In the genomic region with DNA sequence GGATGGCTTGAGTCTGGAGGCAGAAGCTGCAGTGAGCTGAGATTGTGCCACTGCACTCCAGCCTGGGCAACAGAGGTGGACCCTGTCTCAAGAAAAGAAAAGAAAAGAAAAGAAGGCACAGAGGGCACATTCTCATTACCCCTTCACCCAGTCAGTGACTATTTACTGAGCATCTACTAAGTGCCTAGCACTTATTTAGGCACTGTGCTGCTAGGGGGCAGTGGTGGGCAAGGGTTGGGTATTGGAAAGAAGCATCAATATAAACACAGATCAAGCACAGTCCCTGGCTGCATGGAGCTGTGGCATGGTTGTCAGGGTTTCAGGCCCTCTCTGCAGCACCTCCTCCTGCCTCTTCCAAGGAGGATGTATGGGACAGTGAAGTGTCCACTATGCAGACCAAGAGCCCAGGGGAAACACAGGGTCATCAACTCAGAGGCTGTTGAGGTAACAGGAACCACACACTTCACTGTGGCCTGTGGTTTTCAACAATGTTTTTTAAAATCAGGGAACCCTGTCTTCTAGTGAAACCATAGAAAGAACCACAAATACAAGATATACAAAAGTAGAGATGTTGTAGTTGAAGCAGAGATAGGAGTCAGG, we compare ENCODE assay signal across 16 cellular contexts.
DNase-seq lines count a peak whose midpoint lies in the region; ATAC-seq, FAIRE-seq and TF ChIP-seq lines count a peak whose summit lies in the region.
"Had no signal": no experiment of that assay in that cellular context is flagged by ENCODE, and none has a peak within 500 bp of the region (broad histone marks: within the 10 kb centered on the region; RNA-seq: fewer than 3 reads in every experiment).

No MANE protein-coding gene starts in this region.

- H3K36me3 Mint-ChIP-seq in activated CD4-positive, alpha-beta T cell treated with anti-CD3 and anti-CD28 coated beads, Interleukin-2, amount 10 ng/mL, durations not matched to agents 7 days and 5 days (ENCODE audit: low read depth): no peaks in the 10 kb centered on the region
- no peaks in the 10 kb centered on the region for H3K36me3 Mint-ChIP-seq in type B pancreatic cell

- H3K27ac Mint-ChIP-seq in activated CD4-positive, alpha-beta T cell treated with anti-CD3 and anti-CD28 coated beads, Interleukin-2, amount 10 ng/mL, durations not matched to agents 7 days and 5 days: no peak overlapping the region
- no peak overlapping the region for H3K27ac Mint-ChIP-seq in type B pancreatic cell

- POLR2A ChIA-PET in activated CD4-positive, alpha-beta T cell treated with anti-CD3 and anti-CD28 coated beads, Interleukin-2, amount 10 ng/mL, durations not matched to agents 7 days and 5 days (lab: Charles Lee): no interaction called here

- DNase-seq in activated CD4-positive, alpha-beta T cell treated with anti-CD3 and anti-CD28 coated beads, Interleukin-2, amount 10 ng/mL, durations not matched to agents 7 days and 5 days: peak; percentile 16
- no peak for DNase-seq in activated CD4-positive, alpha-beta T cell treated with anti-CD3 and anti-CD28 coated beads, Interleukin-2, amount 50 U/mL, for 4 hours
- DNase-seq in OCI-M1 (lab: John Stamatoyannopoulos, UW) (peak; percentile 26), keratinocyte (ENCODE audit: low read depth, low spot score) (no peak), left ventricle myocardium superior (no peak), type B pancreatic cell (ENCODE audit: extremely low spot score, unreplicated experiment) (no peak), NCI-H1436 treated with DMSO at 0.1 percent for 48 hours (lab: John Stamatoyannopoulos, UW) (no peak)
- DNase-seq: caudate nucleus, head of caudate nucleus, NCI-H1694, NCI-H526 treated with DMSO at 0.1 percent for 48 hours, pancreas, SIG-M5 had no signal

- no peaks in the 10 kb centered on the region for H3K9me3 Mint-ChIP-seq in activated CD4-positive, alpha-beta T cell treated with anti-CD3 and anti-CD28 coated beads, Interleukin-2, amount 10 ng/mL, durations not matched to agents 7 days and 5 days
- H3K9me3 Mint-ChIP-seq in type B pancreatic cell: no peaks in the 10 kb centered on the region

- no peak overlapping the region for H3K4me2 ChIP-seq in keratinocyte (ENCODE audit: control insufficient read depth, extremely low read depth, insufficient read depth, low read depth, low read length)

- H3K4me3 Mint-ChIP-seq in activated CD4-positive, alpha-beta T cell treated with anti-CD3 and anti-CD28 coated beads, Interleukin-2, amount 10 ng/mL, durations not matched to agents 7 days and 5 days: no peak overlapping the region
- no peak overlapping the region for H3K4me3 Mint-ChIP-seq in type B pancreatic cell

- H3K27ac ChIP-seq in keratinocyte (ENCODE audit: control insufficient read depth, insufficient read depth, low read length): no peak overlapping the region
- H3K27ac ChIP-seq: pancreas had no signal

- TF ChIP-seq CTCF in GM12875 (IDR thresholded peaks at IDR 0.05; ENCODE audit: borderline replicate concordance, insufficient read depth, low read depth, low read length) (peak; percentile 27; the same call in 1 of the 2 replicates), keratinocyte (optimal IDR thresholded peaks at IDR 0.05 in 1 of 3, IDR thresholded peaks at IDR 0.05 in 1 of 3, conservative IDR thresholded peaks at IDR 0.05 in 1 of 3; ENCODE audit: extremely low read depth in 1 of 3, insufficient read depth in 2 of 3, low read length in 3 of 3) (peak in 2 of 3 experiments; percentile 26 to 69), type B pancreatic cell (conservative IDR thresholded peaks at IDR 0.05) (no peak)

- intact Hi-C loops in left ventricle myocardium superior (cut with micrococcal nuclease): no loop called here

- H3K4me1 ChIP-seq in keratinocyte (ENCODE audit: control insufficient read depth, extremely low read depth, insufficient read depth, low read length): peaks cover 7% of the 10 kb centered on the region
- H3K4me1 ChIP-seq: pancreas had no signal

- FAIRE-seq in keratinocyte (lab: Jason Lieb, UNC): peak; percentile 44
- FAIRE-seq: endothelial cell of umbilical vein, GM12891, pancreas had no signal

- no peak overlapping the region for H3K9ac ChIP-seq in keratinocyte (ENCODE audit: control insufficient read depth, extremely low read depth, insufficient read depth, low read length)

- no peak overlapping the region for H3K4me3 ChIP-seq in GM12875 (ENCODE audit: low read depth, low read length)
- H3K4me3 ChIP-seq in keratinocyte (ENCODE audit: control insufficient read depth in 2 of 3, extremely low read depth in 1 of 3, insufficient read depth in 2 of 3, low read depth in 1 of 3, low read length in 3 of 3): no peak overlapping the region
- H3K4me3 ChIP-seq: pancreas had no signal

- H3K4me1 Mint-ChIP-seq in activated CD4-positive, alpha-beta T cell treated with anti-CD3 and anti-CD28 coated beads, Interleukin-2, amount 10 ng/mL, durations not matched to agents 7 days and 5 days: no peaks in the 10 kb centered on the region
- no peaks in the 10 kb centered on the region for H3K4me1 Mint-ChIP-seq in type B pancreatic cell (ENCODE audit: unreplicated experiment)

- no peaks in the 10 kb centered on the region for H3K27me3 Mint-ChIP-seq in activated CD4-positive, alpha-beta T cell treated with anti-CD3 and anti-CD28 coated beads, Interleukin-2, amount 10 ng/mL, durations not matched to agents 7 days and 5 days
- peaks cover 10% of the 10 kb centered on the region for H3K27me3 Mint-ChIP-seq in type B pancreatic cell

- no peaks in the 10 kb centered on the region for H4K20me1 ChIP-seq in keratinocyte (ENCODE audit: control insufficient read depth, extremely low read depth, insufficient read depth, low read length)

- CTCF ChIA-PET in activated CD4-positive, alpha-beta T cell treated with anti-CD3 and anti-CD28 coated beads, Interleukin-2, amount 10 ng/mL, durations not matched to agents 7 days and 5 days (lab: Charles Lee): no interaction called here

- H3K27me3 ChIP-seq in keratinocyte (ENCODE audit: control insufficient read depth, extremely low read depth, insufficient read depth, low read length): peaks cover 6% of the 10 kb centered on the region
- H3K27me3 ChIP-seq: pancreas had no signal

- no peaks in the 10 kb centered on the region for H3K9me3 ChIP-seq in keratinocyte (ENCODE audit: control insufficient read depth, low read depth, low read length)
- H3K9me3 ChIP-seq: pancreas had no signal

- H3K9me1 ChIP-seq in keratinocyte (ENCODE audit: control insufficient read depth, extremely low read depth, insufficient read depth, low read length): no peaks in the 10 kb centered on the region

- H3K79me2 ChIP-seq in keratinocyte (ENCODE audit: control insufficient read depth, insufficient read depth, low read length): no peaks in the 10 kb centered on the region

- dilution Hi-C loops in keratinocyte (cut with MboI; ENCODE audit: extremely low pct_ligation_motif_present, low sequenced_read_pairs): no loop called here

- no peak for ATAC-seq in left ventricle myocardium superior
- ATAC-seq: pancreas had no signal

- no peaks in the 10 kb centered on the region for H3K36me3 ChIP-seq in keratinocyte (ENCODE audit: control insufficient read depth in 2 of 2, extremely low read depth in 1 of 2, insufficient read depth in 2 of 2, low read length in 2 of 2)
- H3K36me3 ChIP-seq: pancreas had no signal

- H2AFZ ChIP-seq in keratinocyte (ENCODE audit: control insufficient read depth, low read length): no peak overlapping the region

Comparison
In these comparisons a context has a peak if more than half of its experiments do, and no peak if none do; other contexts are left out.
1. DNase-seq: peak in activated CD4-positive, alpha-beta T cell treated with anti-CD3 and anti-CD28 coated beads, Interleukin-2, amount 10 ng/mL, durations not matched to agents 7 days and 5 days (single experiment) and OCI-M1 (single experiment); none in activated CD4-positive, alpha-beta T cell treated with anti-CD3 and anti-CD28 coated beads, Interleukin-2, amount 50 U/mL, for 4 hours (0 of 2), keratinocyte (single experiment), left ventricle myocardium superior (single experiment), type B pancreatic cell (single experiment) and NCI-H1436 treated with DMSO at 0.1 percent for 48 hours (single experiment).